Comparison of ENCODE assay signal across 11 cellular contexts in genomic region chr13:99075268-99076191, GRCh38.
A peak's percentile ranks its signal among the peaks of the same experiment; 100 is the strongest.
DNase-seq lines count a peak whose midpoint lies in the region; ATAC-seq and TF ChIP-seq lines count a peak whose summit lies in the region.
"Had no signal": no experiment of that assay in that cellular context is flagged by ENCODE, and none has a peak within 500 bp of the region (broad histone marks: within the 10 kb centered on the region; RNA-seq: fewer than 3 reads in every experiment).

No MANE protein-coding gene starts in this region.

- ATAC-seq in activated CD8-positive, alpha-beta memory T cell treated with anti-CD3 and anti-CD28 coated beads, Interleukin-2, amount 10 ng/mL, durations not matched to agents 7 days and 5 days: peak; percentile 91
- ATAC-seq in HG02798 (IDR thresholded peaks at IDR 0.05; ENCODE audit: poor library complexity, unreplicated experiment) (peak; percentile 86), foreskin keratinocyte (no peak)
- peak; percentile 71 for ATAC-seq in stimulated activated effector memory CD8-positive, alpha-beta T cell treated with anti-CD3 and anti-CD28 coated beads, Interleukin-12 subunit alpha, Interleukin-12 subunit beta, amount 100 ng/mL, for 72 hours

- no peak for TF ChIP-seq CTCF in foreskin keratinocyte (conservative IDR thresholded peaks at IDR 0.05)

- H3K4me1 ChIP-seq in foreskin keratinocyte: no peaks in the 10 kb centered on the region
- H3K4me1 ChIP-seq: ascending aorta, right lobe of liver had no signal

- H3K4me3 Mint-ChIP-seq in activated CD8-positive, alpha-beta memory T cell treated with anti-CD3 and anti-CD28 coated beads, Interleukin-2, amount 10 ng/mL, durations not matched to agents 7 days and 5 days: peak overlapping the region; percentile 48
- H3K4me3 Mint-ChIP-seq in stimulated activated effector memory CD8-positive, alpha-beta T cell treated with anti-CD3 and anti-CD28 coated beads, Interleukin-12 subunit alpha, Interleukin-12 subunit beta, amount 100 ng/mL, for 72 hours: peak overlapping the region; percentile 38
- H3K4me3 Mint-ChIP-seq: type B pancreatic cell had no signal

- DNase-seq in activated CD8-positive, alpha-beta memory T cell treated with anti-CD3 and anti-CD28 coated beads, Interleukin-2, amount 10 ng/mL, durations not matched to agents 7 days and 5 days: peak; percentile 52
- no peak for DNase-seq in activated CD8-positive, alpha-beta memory T cell treated with anti-CD3 and anti-CD28 coated beads, Interleukin-2, amount 50 U/mL, for 48 hours
- peak; percentile 49 for DNase-seq in NCI-H82 treated with DMSO at 0.1 percent for 48 hours (lab: John Stamatoyannopoulos, UW; ENCODE audit: unreplicated experiment)
- no peak for DNase-seq in stimulated activated effector memory CD8-positive, alpha-beta T cell treated with anti-CD3 and anti-CD28 coated beads, Interleukin-12 subunit alpha, Interleukin-12 subunit beta, amount 100 ng/mL, for 72 hours (ENCODE audit: low spot score in 2 of 2)
- no peak for DNase-seq in HPDE6-E6E7 (ENCODE audit: extremely low spot score)
- DNase-seq in HCEC 1CT: no peak
- DNase-seq in foreskin keratinocyte: no peak
- DNase-seq: right lobe of liver had no signal

- no peak overlapping the region for H3K27ac ChIP-seq in foreskin keratinocyte
- H3K27ac ChIP-seq: ascending aorta, right lobe of liver had no signal

- no peaks in the 10 kb centered on the region for H3K27me3 Mint-ChIP-seq in activated CD8-positive, alpha-beta memory T cell treated with anti-CD3 and anti-CD28 coated beads, Interleukin-2, amount 10 ng/mL, durations not matched to agents 7 days and 5 days
- H3K27me3 Mint-ChIP-seq: type B pancreatic cell had no signal

- peaks cover 66% of the 10 kb centered on the region for H3K4me1 Mint-ChIP-seq in activated CD8-positive, alpha-beta memory T cell treated with anti-CD3 and anti-CD28 coated beads, Interleukin-2, amount 10 ng/mL, durations not matched to agents 7 days and 5 days
- H3K4me1 Mint-ChIP-seq in stimulated activated effector memory CD8-positive, alpha-beta T cell treated with anti-CD3 and anti-CD28 coated beads, Interleukin-12 subunit alpha, Interleukin-12 subunit beta, amount 100 ng/mL, for 72 hours: peaks cover 58% of the 10 kb centered on the region

- peaks cover 65% of the 10 kb centered on the region for H3K36me3 Mint-ChIP-seq in activated CD8-positive, alpha-beta memory T cell treated with anti-CD3 and anti-CD28 coated beads, Interleukin-2, amount 10 ng/mL, durations not matched to agents 7 days and 5 days
- peaks cover 7% of the 10 kb centered on the region for H3K36me3 Mint-ChIP-seq in stimulated activated effector memory CD8-positive, alpha-beta T cell treated with anti-CD3 and anti-CD28 coated beads, Interleukin-12 subunit alpha, Interleukin-12 subunit beta, amount 100 ng/mL, for 72 hours

- peak overlapping the region; percentile 93 for H3K27ac Mint-ChIP-seq in activated CD8-positive, alpha-beta memory T cell treated with anti-CD3 and anti-CD28 coated beads, Interleukin-2, amount 10 ng/mL, durations not matched to agents 7 days and 5 days
- peak overlapping the region; percentile 90 for H3K27ac Mint-ChIP-seq in stimulated activated effector memory CD8-positive, alpha-beta T cell treated with anti-CD3 and anti-CD28 coated beads, Interleukin-12 subunit alpha, Interleukin-12 subunit beta, amount 100 ng/mL, for 72 hours
- H3K27ac Mint-ChIP-seq: type B pancreatic cell had no signal

- H3K27me3 ChIP-seq in foreskin keratinocyte: no peaks in the 10 kb centered on the region
- H3K27me3 ChIP-seq: ascending aorta, right lobe of liver had no signal

- H3K9me3 Mint-ChIP-seq in activated CD8-positive, alpha-beta memory T cell treated with anti-CD3 and anti-CD28 coated beads, Interleukin-2, amount 10 ng/mL, durations not matched to agents 7 days and 5 days (ENCODE audit: low read depth): peaks cover 10% of the 10 kb centered on the region
- H3K9me3 Mint-ChIP-seq in stimulated activated effector memory CD8-positive, alpha-beta T cell treated with anti-CD3 and anti-CD28 coated beads, Interleukin-12 subunit alpha, Interleukin-12 subunit beta, amount 100 ng/mL, for 72 hours: peaks cover 3% of the 10 kb centered on the region

- CTCF ChIA-PET in activated CD8-positive, alpha-beta memory T cell treated with anti-CD3 and anti-CD28 coated beads, Interleukin-2, amount 10 ng/mL, durations not matched to agents 7 days and 5 days (lab: Charles Lee): interaction anchor here (0.7 to 1.7 kb wide), 3 partner anchors 31 to 311 kb away, joined by 3 to 5 read pairs (median 3); no protein-coding TSS in a partner anchor

Comparison
In these comparisons a context has a peak if more than half of its experiments do, and no peak if none do; other contexts are left out.
1. DNase-seq: peak in activated CD8-positive, alpha-beta memory T cell treated with anti-CD3 and anti-CD28 coated beads, Interleukin-2, amount 10 ng/mL, durations not matched to agents 7 days and 5 days (single experiment) and NCI-H82 treated with DMSO at 0.1 percent for 48 hours (single experiment); none in activated CD8-positive, alpha-beta memory T cell treated with anti-CD3 and anti-CD28 coated beads, Interleukin-2, amount 50 U/mL, for 48 hours (single experiment), stimulated activated effector memory CD8-positive, alpha-beta T cell treated with anti-CD3 and anti-CD28 coated beads, Interleukin-12 subunit alpha, Interleukin-12 subunit beta, amount 100 ng/mL, for 72 hours (0 of 2), HPDE6-E6E7 (single experiment), HCEC 1CT (single experiment) and foreskin keratinocyte (0 of 2).